2 cellular contexts compared by ENCODE assay signal in genomic region chr20:38161412-38161774, GRCh38.
TF ChIP-seq lines count a peak whose summit lies in the region.

No MANE protein-coding gene starts in this region.

TF ChIP-seq in SK-N-SH treated with all-trans-retinoic acid at 6 μM for 48 hours, 23 proteins besides CTCF, POLR2A, EP300 and RAD21 (continued from another document):
- TF ChIP-seq RARB (CRISPR knock-in tag; IDR thresholded peaks at IDR 0.05): peak; percentile 53; the same call in 1 of the 2 replicates

TF ChIP-seq in GM23338, 12 proteins besides CTCF, POLR2A, EP300 and RAD21 (continued from another document):
- TF ChIP-seq ZNF462 (CRISPR knock-in tag; IDR thresholded peaks at IDR 0.05) (no peak), STAT1 (IDR thresholded peaks at IDR 0.05; ENCODE audit: unreplicated experiment) (no peak), ZNF331 (CRISPR knock-in tag; IDR thresholded peaks at IDR 0.05; ENCODE audit: low read depth) (no peak), ETS1 (IDR thresholded peaks at IDR 0.05) (no peak), CREB1 (CRISPR knock-in tag; IDR thresholded peaks at IDR 0.05; ENCODE audit: low read depth) (no peak), ZNF114 (CRISPR knock-in tag; IDR thresholded peaks at IDR 0.05) (no peak), EZH2phosphoT487 (IDR thresholded peaks at IDR 0.05; ENCODE audit: unreplicated experiment) (no peak), REST (IDR thresholded peaks at IDR 0.05; ENCODE audit: unreplicated experiment) (no peak), JUNB (IDR thresholded peaks at IDR 0.05; ENCODE audit: unreplicated experiment) (no peak)
